Comparison of ENCODE assay signal across 8 cellular contexts in the genomic region with DNA sequence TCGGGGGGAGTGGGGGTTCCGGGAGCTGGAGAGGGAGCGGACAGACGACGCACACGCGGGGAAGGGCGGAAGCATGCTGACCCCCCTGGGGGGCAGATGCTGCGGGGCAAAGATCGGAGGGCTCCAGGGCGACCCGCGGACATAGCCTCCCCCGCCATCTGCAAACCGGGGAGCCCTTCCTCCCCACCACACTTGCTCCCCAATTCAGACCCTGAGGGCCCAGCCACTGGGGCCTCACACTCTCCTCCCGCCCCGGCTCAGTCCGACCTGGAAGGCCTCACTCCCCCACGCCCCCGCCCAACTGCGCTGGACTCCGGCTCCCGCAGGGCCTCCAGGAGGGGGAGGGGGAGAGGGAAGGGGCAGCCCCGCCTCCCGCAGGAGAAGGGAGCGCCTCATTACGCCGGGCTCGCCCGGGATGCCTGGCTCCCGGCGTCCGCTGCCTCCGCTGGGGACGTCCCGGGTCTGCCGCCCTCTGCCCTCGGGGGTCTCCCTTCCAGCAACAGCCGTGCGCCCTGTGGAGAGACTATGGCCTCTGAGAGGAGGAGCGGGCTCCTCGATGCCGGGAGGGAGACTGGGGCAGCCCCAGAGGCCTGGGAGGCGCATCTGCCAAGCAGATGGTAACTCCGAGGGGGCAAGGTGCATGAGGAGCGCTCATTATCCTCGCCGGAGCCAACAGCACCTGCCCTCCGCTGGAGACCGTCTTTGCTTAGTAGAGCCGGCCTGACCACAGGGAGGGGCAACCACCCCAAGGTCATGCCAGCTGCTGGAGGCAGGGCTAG. TPM values are rescaled to one million over a fixed set of nuclear protein-coding genes. Genes with fewer than 3 reads are reported as not detected.
DNase-seq lines count a peak whose midpoint lies in the region; ATAC-seq lines count a peak whose summit lies in the region.

No MANE protein-coding gene starts in this region.

- H3K4me3 Mint-ChIP-seq in activated T-cell treated with anti-CD3 and anti-CD28 coated beads, Interleukin-2, amount 50 U/mL, for 4 hours = peak overlapping the region; percentile 75

- H3K4me3 ChIP-seq in neuron (ENCODE audit: low read length) = peak overlapping the region; percentile 60

- H2AFZ ChIP-seq in neuron (ENCODE audit: low read depth, low read length) = peak overlapping the region; percentile 82

- peaks cover 18% of the 10 kb centered on the region for H3K4me1 Mint-ChIP-seq in activated T-cell treated with anti-CD3 and anti-CD28 coated beads, Interleukin-2, amount 50 U/mL, for 4 hours (ENCODE audit: low read depth)

- H3K27me3 Mint-ChIP-seq in activated T-cell treated with anti-CD3 and anti-CD28 coated beads, Interleukin-2, amount 50 U/mL, for 4 hours (ENCODE audit: low read depth) = peaks cover 45% of the 10 kb centered on the region

- peak in 1 of 2 donors; percentile 2 for ATAC-seq in activated T-cell treated with anti-CD3 and anti-CD28 coated beads, Interleukin-2, amount 50 U/mL, for 4 hours

- no peaks in the 10 kb centered on the region for H3K36me3 ChIP-seq in neuron (ENCODE audit: insufficient read depth, low read length)

- DNase-seq in COR-L47 (lab: John Stamatoyannopoulos, UW) (peak; percentile 94), NCI-H1105 (lab: John Stamatoyannopoulos, UW) (peak; percentile 89), globus pallidus (ENCODE audit: low spot score) (peak; percentile 89), NCI-H446 treated with DMSO at 0.1 percent for 48 hours (lab: John Stamatoyannopoulos, UW) (no peak), CD1c-positive myeloid dendritic cell (ENCODE audit: extremely low spot score) (no peak), GF-D8 (lab: John Stamatoyannopoulos, UW) (no peak)
- DNase-seq in activated T-cell treated with anti-CD3 and anti-CD28 coated beads, Interleukin-2, amount 50 U/mL, for 4 hours = no peak

- peaks cover 2% of the 10 kb centered on the region for H3K36me3 Mint-ChIP-seq in activated T-cell treated with anti-CD3 and anti-CD28 coated beads, Interleukin-2, amount 50 U/mL, for 4 hours (ENCODE audit: insufficient read depth)

- no peaks in the 10 kb centered on the region for H3K27me3 ChIP-seq in neuron (ENCODE audit: insufficient read depth, low read length)

- H3K4me1 ChIP-seq in neuron (ENCODE audit: insufficient read depth, low read length) = peaks cover 23% of the 10 kb centered on the region

- H3K9me3 Mint-ChIP-seq in activated T-cell treated with anti-CD3 and anti-CD28 coated beads, Interleukin-2, amount 50 U/mL, for 4 hours = no peaks in the 10 kb centered on the region

- H3K9me3 ChIP-seq in neuron (ENCODE audit: low read length) = no peaks in the 10 kb centered on the region

RNA-seq across cellular contexts. Expression of a gene that starts 0.6 kb away (rescaled TPM):
- total RNA-seq in activated T-cell treated with anti-CD3 and anti-CD28 coated beads, Interleukin-2, amount 50 U/mL, for 4 hours = 1 to 10 TPM; 1.3 to 1.6 (median 1.5) TPM

RNA-seq across cellular contexts. Expression of a gene that starts 21.3 kb away (rescaled TPM):
- total RNA-seq in activated T-cell treated with anti-CD3 and anti-CD28 coated beads, Interleukin-2, amount 50 U/mL, for 4 hours = 10 to 100 TPM; 21.6 to 25.0 (median 24.2) TPM

Comparison
In these comparisons a context has a peak if more than half of its experiments do, and no peak if none do; other contexts are left out.
1. DNase-seq: peak in COR-L47 (single experiment), NCI-H1105 (single experiment) and globus pallidus (single experiment); none in activated T-cell treated with anti-CD3 and anti-CD28 coated beads, Interleukin-2, amount 50 U/mL, for 4 hours (single experiment), NCI-H446 treated with DMSO at 0.1 percent for 48 hours (single experiment), CD1c-positive myeloid dendritic cell (single experiment) and GF-D8 (single experiment).